ENCODE assay signal across 10 cellular contexts in the genomic region with DNA sequence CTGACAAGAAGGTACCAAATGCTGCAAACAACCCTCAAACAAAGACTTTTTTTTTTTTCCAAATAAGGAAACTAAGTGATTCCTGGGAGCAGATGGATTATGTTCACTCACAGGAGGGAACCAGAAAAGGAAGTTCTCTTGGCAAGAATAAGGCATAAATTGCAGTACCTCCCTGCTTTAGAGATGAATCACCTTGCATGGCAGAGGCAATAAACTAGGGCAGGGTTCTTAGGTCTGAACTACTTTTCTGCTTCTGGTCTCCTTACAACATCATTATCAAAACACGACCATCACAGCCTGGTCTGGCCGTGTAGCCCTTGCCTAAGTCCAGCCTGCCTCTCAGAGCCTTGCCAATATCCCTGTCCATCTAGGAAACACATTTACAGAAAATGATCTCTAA. TPM values are rescaled to one million over a fixed set of nuclear protein-coding genes. Genes with fewer than 3 reads are reported as not detected.
DNase-seq lines count a peak whose midpoint lies in the region; ATAC-seq and TF ChIP-seq lines count a peak whose summit lies in the region.
"Had no signal": no experiment of that assay in that cellular context is flagged by ENCODE, and none has a peak within 500 bp of the region (broad histone marks: within the 10 kb centered on the region; RNA-seq: fewer than 3 reads in every experiment).

No MANE protein-coding gene starts in this region.

- no peak overlapping the region for H3K27ac Mint-ChIP-seq in CD4-positive, alpha-beta T cell

- H3K27me3 Mint-ChIP-seq in CD4-positive, alpha-beta T cell: no peaks in the 10 kb centered on the region

- DNase-seq in AG09309 (ENCODE audit: low read depth): peak; percentile 79
- peak; percentile 23 for DNase-seq in NCI-H2081 treated with DMSO at 0.1 percent for 48 hours (lab: John Stamatoyannopoulos, UW)
- no peak for DNase-seq in epithelial cell of prostate (ENCODE audit: low read depth, low spot score)
- DNase-seq in myocyte (ENCODE audit: low read depth): peak; percentile 18
- DNase-seq in Ammon's horn (ENCODE audit: low spot score): no peak
- no peak for DNase-seq in stimulated activated CD4-positive, alpha-beta T cell treated with anti-CD3 and anti-CD28 coated beads, Interleukin-2, amount 100 ng/mL, for 24 hours
- no peak for DNase-seq in CD4-positive, alpha-beta T cell
- no peak for DNase-seq in posterior vena cava (ENCODE audit: low spot score)
- DNase-seq: activated T-cell treated with anti-CD3 and anti-CD28 coated beads, Interleukin-2, amount 50 U/mL, for 4 hours had no signal

- H3K9me3 Mint-ChIP-seq in CD4-positive, alpha-beta T cell: no peaks in the 10 kb centered on the region
- H3K9me3 Mint-ChIP-seq: activated T-cell treated with anti-CD3 and anti-CD28 coated beads, Interleukin-2, amount 50 U/mL, for 4 hours had no signal

- no peak overlapping the region for H3K4me3 ChIP-seq in AG09309 (ENCODE audit: control insufficient read depth, low read depth, low read length)

- intact Hi-C loops in CD4-positive, alpha-beta T cell (cut with DNase I, micrococcal nuclease): loop anchor here in 1 of 2 experiments (10.0 kb wide), 1 partner anchor 182 kb away; no protein-coding TSS in a partner anchor
- intact Hi-C loops in posterior vena cava (cut with DNase I): loop anchor here in 1 of 2 donors (10.0 kb wide), 1 partner anchor 98 kb away; no protein-coding TSS in a partner anchor

- H3K27me3 ChIP-seq in CD4-positive, alpha-beta T cell (ENCODE audit: control insufficient read depth, insufficient read depth, low read length): no peaks in the 10 kb centered on the region

- no peaks in the 10 kb centered on the region for H3K4me1 Mint-ChIP-seq in CD4-positive, alpha-beta T cell (ENCODE audit: low read depth)

- H3K9me3 ChIP-seq in CD4-positive, alpha-beta T cell (ENCODE audit: control insufficient read depth, low read length): no peaks in the 10 kb centered on the region

- no peak for TF ChIP-seq CTCF in AG09309 (IDR thresholded peaks at IDR 0.05; ENCODE audit: control insufficient read depth, insufficient read depth, low read depth, low read length, missing control alignments)
- TF ChIP-seq CTCF in CD4-positive, alpha-beta T cell (IDR thresholded peaks at IDR 0.05): no peak

- POLR2A ChIA-PET in CD4-positive, alpha-beta T cell (lab: Charles Lee): no interaction called here

- H3K4me3 Mint-ChIP-seq in CD4-positive, alpha-beta T cell: no peak overlapping the region
- H3K4me3 Mint-ChIP-seq: activated T-cell treated with anti-CD3 and anti-CD28 coated beads, Interleukin-2, amount 50 U/mL, for 4 hours had no signal

- no peaks in the 10 kb centered on the region for H3K36me3 Mint-ChIP-seq in CD4-positive, alpha-beta T cell (ENCODE audit: low read depth)

- CTCF ChIA-PET in CD4-positive, alpha-beta T cell (lab: Charles Lee): no interaction called here

- ATAC-seq in CD4-positive, alpha-beta T cell (ENCODE audit: poor library complexity): no peak
- ATAC-seq: activated T-cell treated with anti-CD3 and anti-CD28 coated beads, Interleukin-2, amount 50 U/mL, for 4 hours had no signal

- peak overlapping the region; percentile 13 for H3K27ac ChIP-seq in epithelial cell of prostate
- no peak overlapping the region for H3K27ac ChIP-seq in CD4-positive, alpha-beta T cell (ENCODE audit: low read depth, low read length)

RNA-seq across cellular contexts. Expression of a gene that starts 6.3 kb away (rescaled TPM):
- total RNA-seq in myocyte (not detected in 2 replicates), posterior vena cava (not detected)
- 0.15 TPM for polyA plus RNA-seq in myocyte (2012)
- not detected for total RNA-seq in CD4-positive, alpha-beta T cell
- total RNA-seq: activated T-cell treated with anti-CD3 and anti-CD28 coated beads, Interleukin-2, amount 50 U/mL, for 4 hours; mesenteric fat pad had no signal

RNA-seq across cellular contexts. Expression of a gene that starts 30.5 kb away (rescaled TPM):
- total RNA-seq in myocyte: 769 and 841 TPM in 2 replicates
- 424 TPM for polyA plus RNA-seq in myocyte (2012)
- total RNA-seq in CD4-positive, alpha-beta T cell: 100 to 1,000 TPM; 201 to 212 TPM
- total RNA-seq in posterior vena cava: 100 to 1,000 TPM; 404 to 531 TPM

RNA-seq across cellular contexts. Expression of a gene that starts 59.7 kb away (rescaled TPM):
- total RNA-seq in myocyte: 0.56 TPM in 1 of 2 replicates, not detected in the other
- polyA plus RNA-seq in myocyte (2012): 0.06 TPM
- not detected for total RNA-seq in CD4-positive, alpha-beta T cell
- 1 to 10 TPM; 3.6 to 5.0 TPM for total RNA-seq in posterior vena cava
- total RNA-seq: activated T-cell treated with anti-CD3 and anti-CD28 coated beads, Interleukin-2, amount 50 U/mL, for 4 hours had no signal

Comparison
In these comparisons a context has a peak if more than half of its experiments do, and no peak if none do; other contexts are left out.
1. DNase-seq: peak in AG09309 (single experiment), NCI-H2081 treated with DMSO at 0.1 percent for 48 hours (single experiment) and myocyte (single experiment); none in epithelial cell of prostate (single experiment), Ammon's horn (single experiment), stimulated activated CD4-positive, alpha-beta T cell treated with anti-CD3 and anti-CD28 coated beads, Interleukin-2, amount 100 ng/mL, for 24 hours (0 of 2), CD4-positive, alpha-beta T cell (0 of 10) and posterior vena cava (single experiment).